Comparison of ENCODE assay signal across 20 cellular contexts in the genomic region with DNA sequence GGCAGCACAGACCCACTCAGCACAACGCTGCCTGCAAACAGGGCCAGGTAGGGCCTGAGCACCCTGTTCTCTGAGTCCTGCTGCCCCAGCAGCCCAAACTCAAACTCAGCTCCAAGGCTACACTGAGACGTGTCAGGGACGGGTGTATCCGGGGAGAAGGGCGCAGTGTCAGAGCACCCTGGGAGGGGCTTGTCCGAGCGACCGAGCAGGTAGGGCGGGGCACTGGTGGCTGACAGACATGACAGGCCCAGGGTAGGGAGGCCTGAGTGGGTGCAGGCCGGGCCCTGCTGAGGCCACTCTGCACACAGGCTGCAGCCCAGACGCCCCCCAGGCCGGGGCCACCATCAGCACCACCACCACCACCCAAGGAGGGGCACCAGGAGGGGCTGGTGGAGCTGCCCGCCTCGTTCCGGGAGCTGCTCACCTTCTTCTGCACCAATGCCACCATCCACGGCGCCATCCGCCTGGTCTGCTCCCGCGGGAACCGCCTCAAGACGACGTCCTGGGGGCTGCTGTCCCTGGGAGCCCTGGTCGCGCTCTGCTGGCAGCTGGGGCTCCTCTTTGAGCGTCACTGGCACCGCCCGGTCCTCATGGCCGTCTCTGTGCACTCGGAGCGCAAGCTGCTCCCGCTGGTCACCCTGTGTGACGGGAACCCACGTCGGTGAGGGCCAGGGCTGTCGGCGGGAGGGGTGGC. TPM values are rescaled to one million over a fixed set of nuclear protein-coding genes. Genes with fewer than 3 reads are reported as not detected.
A peak's percentile ranks its signal among the peaks of the same experiment; 100 is the strongest.
DNase-seq lines count a peak whose midpoint lies in the region; ATAC-seq and TF ChIP-seq lines count a peak whose summit lies in the region.
"Had no signal": no experiment of that assay in that cellular context is flagged by ENCODE, and none has a peak within 500 bp of the region (broad histone marks: within the 10 kb centered on the region; RNA-seq: fewer than 3 reads in every experiment).

No MANE protein-coding gene starts in this region.

- H3K9me3 ChIP-seq in endodermal cell (ENCODE audit: control insufficient read depth, low read length) (no peaks in the 10 kb centered on the region), transverse colon (no peaks in the 10 kb centered on the region)

- H3K9me3 Mint-ChIP-seq in endodermal cell: peaks cover 2% of the 10 kb centered on the region
- H3K9me3 Mint-ChIP-seq: neural progenitor cell; stimulated activated naive B cell treated with anti-CD40 and anti-IgM and Interleukin-4, amounts not matched to agents 10 μg/mL and 1 μg/mL and 100 μg/mL, for 72 hours had no signal

- H3K36me3 ChIP-seq in endodermal cell (ENCODE audit: control insufficient read depth, insufficient read depth, low read length): no peaks in the 10 kb centered on the region
- H3K36me3 ChIP-seq in transverse colon: no peaks in the 10 kb centered on the region
- H3K36me3 ChIP-seq: neural progenitor cell had no signal

- H3K27me3 ChIP-seq in endodermal cell (ENCODE audit: control insufficient read depth, insufficient read depth, low read length, poor library complexity, severe bottlenecking) (no peaks in the 10 kb centered on the region), transverse colon (peaks cover 33% of the 10 kb centered on the region)
- H3K27me3 ChIP-seq: neural progenitor cell had no signal

- TF ChIP-seq EP300 in transverse colon (IDR thresholded peaks at IDR 0.05; ENCODE audit: low read depth): no peak

- no peaks in the 10 kb centered on the region for H3K4me1 Mint-ChIP-seq in endodermal cell
- H3K4me1 Mint-ChIP-seq: CD4-positive, CD25-positive, alpha-beta regulatory T cell had no signal

- H3K27ac ChIP-seq in endodermal cell (ENCODE audit: low read depth, low read length) (no peak overlapping the region), transverse colon (no peak overlapping the region)
- H3K27ac ChIP-seq: neural progenitor cell, SK-N-MC, VCaP had no signal

- DNase-seq in Right ventricle myocardium inferior (ENCODE audit: missing footprints): peak; percentile 68
- no peak for DNase-seq in left cardiac atrium
- peak; percentile 53 for DNase-seq in endodermal cell
- DNase-seq in transverse colon: peak; percentile 46
- DNase-seq in amygdala (lab: John Stamatoyannopoulos, UW): no peak
- DNase-seq: activated CD4-positive, alpha-beta T cell treated with anti-CD3 and anti-CD28 coated beads, Interleukin-2, amount 50 U/mL, for 4 hours; activated gamma-delta T cell treated with Interleukin-2 at 50 U/mL for 16 hours; amniotic stem cell; CD4-positive, CD25-positive, alpha-beta regulatory T cell; cortex of kidney; KBM-7; NCI-H187; NCI-H2227 treated with DMSO at 0.1 percent for 48 hours; stimulated activated CD4-positive, alpha-beta T cell treated with anti-CD3 and anti-CD28 coated beads, Interleukin-2, amount 100 ng/mL, for 24 hours; stimulated activated naive B cell treated with anti-CD40 and anti-IgM and Interleukin-4, amounts not matched to agents 10 μg/mL and 1 μg/mL and 100 μg/mL, for 72 hours had no signal

- H3K4me3 Mint-ChIP-seq in endodermal cell: no peak overlapping the region
- H3K4me3 Mint-ChIP-seq: neural progenitor cell; stimulated activated naive B cell treated with anti-CD40 and anti-IgM and Interleukin-4, amounts not matched to agents 10 μg/mL and 1 μg/mL and 100 μg/mL, for 72 hours had no signal

- intact Hi-C loops in Right ventricle myocardium inferior (cut with DNase I): no loop called here
- intact Hi-C loops in left cardiac atrium (cut with DNase I): no loop called here
- intact Hi-C loops in transverse colon (cut with DNase I; ENCODE audit: low total_unique reads): no loop called here

- no peak for ATAC-seq in Right ventricle myocardium inferior
- ATAC-seq in left cardiac atrium: no peak
- no peak for ATAC-seq in GM19463 (IDR thresholded peaks at IDR 0.05; ENCODE audit: unreplicated experiment)
- ATAC-seq: stimulated activated naive B cell treated with anti-CD40 and anti-IgM and Interleukin-4, amounts not matched to agents 10 μg/mL and 1 μg/mL and 100 μg/mL, for 72 hours had no signal

- H3K4me1 ChIP-seq in endodermal cell (ENCODE audit: control insufficient read depth, insufficient read depth, low read length) (no peaks in the 10 kb centered on the region), transverse colon (peaks cover 8 to 24% (median 13%) of the 10 kb centered on the region in 4 donors)
- H3K4me1 ChIP-seq: neural progenitor cell had no signal

- no peak for TF ChIP-seq CTCF in endodermal cell (conservative IDR thresholded peaks at IDR 0.05)
- TF ChIP-seq CTCF in transverse colon (IDR thresholded peaks at IDR 0.05): no peak

- no peak overlapping the region for H3K27ac Mint-ChIP-seq in endodermal cell
- H3K27ac Mint-ChIP-seq: neural progenitor cell; progenitor cell of endocrine pancreas; stimulated activated naive B cell treated with anti-CD40 and anti-IgM and Interleukin-4, amounts not matched to agents 10 μg/mL and 1 μg/mL and 100 μg/mL, for 72 hours had no signal

- no peak for TF ChIP-seq POLR2A in transverse colon (IDR thresholded peaks at IDR 0.05)

- in situ Hi-C loops in transverse colon (cut with MboI; ENCODE audit: low pct_ligation_motif_present in 1 of 4, low pct_unique_long_range_greater_than_20kb in 1 of 4, low sequenced_read_pairs in 3 of 4): no loop called here

- WGBS in endodermal cell (ENCODE audit: insufficient coverage in 1 of 2, insufficient read length in 1 of 2), 2 experiments: 91% methylated on average over 28 to 37 of the region's 37 CpGs
- WGBS in transverse colon (ENCODE audit: low coverage in 1 of 2), 2 donors: 40% methylated on average over 31 of the region's 37 CpGs; no CpG with 5 or more reads in 1 of the 2 donors

- no peaks in the 10 kb centered on the region for H3K36me3 Mint-ChIP-seq in endodermal cell (ENCODE audit: low read depth)
- H3K36me3 Mint-ChIP-seq: CD4-positive, CD25-positive, alpha-beta regulatory T cell; neural progenitor cell; stimulated activated naive B cell treated with anti-CD40 and anti-IgM and Interleukin-4, amounts not matched to agents 10 μg/mL and 1 μg/mL and 100 μg/mL, for 72 hours had no signal

- no peaks in the 10 kb centered on the region for H3K27me3 Mint-ChIP-seq in endodermal cell (ENCODE audit: insufficient read depth)
- H3K27me3 Mint-ChIP-seq: CD4-positive, CD25-positive, alpha-beta regulatory T cell; progenitor cell of endocrine pancreas had no signal

- H3K9ac ChIP-seq in endodermal cell (ENCODE audit: extremely low read depth, low read length, poor library complexity, severe bottlenecking): no peak overlapping the region
- H3K9ac ChIP-seq: neural progenitor cell had no signal

- H3K4me3 ChIP-seq in endodermal cell (ENCODE audit: low read length) (no peak overlapping the region), transverse colon (no peak overlapping the region)
- H3K4me3 ChIP-seq: neural progenitor cell, SK-N-MC had no signal

RNA-seq across cellular contexts. Expression of a gene that starts 5.5 kb away (rescaled TPM):
- total RNA-seq in Right ventricle myocardium inferior (3.0 TPM), left cardiac atrium (1 to 10 TPM; 3.5 to 4.1 TPM), endodermal cell (1 to 10 TPM; 5.4 TPM), transverse colon (1 to 10 TPM; 1.5 to 3.5 (median 2.4) TPM)
- 6.1 TPM for polyA plus RNA-seq in endodermal cell (2013, experiment 1 of 2)
- polyA plus RNA-seq in endodermal cell (2013, experiment 2 of 2): 5.5 TPM
- polyA plus RNA-seq: CD4-positive, CD25-positive, alpha-beta regulatory T cell had no signal

RNA-seq across cellular contexts. Expression of a gene that starts 12.1 kb away (rescaled TPM):
- total RNA-seq in Right ventricle myocardium inferior: 40.0 TPM
- 10 to 100 TPM; 35.9 to 41.5 TPM for total RNA-seq in left cardiac atrium
- 10 to 100 TPM; 69.9 to 72.7 TPM for total RNA-seq in endodermal cell
- 66.7 TPM for polyA plus RNA-seq in endodermal cell (2013, experiment 1 of 2)
- 61.0 TPM for polyA plus RNA-seq in endodermal cell (2013, experiment 2 of 2)
- 100 to 1,000 TPM in 1 of 4 donors, 10 to 100 TPM in 3; 49.6 to 110 (median 59.1) TPM for total RNA-seq in transverse colon

RNA-seq across cellular contexts. Expression of a gene that starts 22.0 kb away (rescaled TPM):
- total RNA-seq in Right ventricle myocardium inferior (57.3 TPM), left cardiac atrium (10 to 100 TPM; 36.2 to 46.7 TPM), endodermal cell (10 to 100 TPM; 36.8 to 43.5 TPM), transverse colon (100 to 1,000 TPM in 2 of 4 donors, 10 to 100 TPM in 2; 52.4 to 190 (median 99.5) TPM)
- polyA plus RNA-seq in endodermal cell (2013, experiment 1 of 2): 82.9 TPM
- polyA plus RNA-seq in endodermal cell (2013, experiment 2 of 2): 63.3 TPM

RNA-seq across cellular contexts. Expression of a gene that starts 22.6 kb away (rescaled TPM):
- total RNA-seq in Right ventricle myocardium inferior (10.3 TPM), left cardiac atrium (10 to 100 TPM; 11.4 to 12.2 TPM), endodermal cell (10 to 100 TPM; 21.7 to 23.8 TPM), transverse colon (10 to 100 TPM in 3 of 4 donors, 1 to 10 TPM in 1; 7.0 to 35.9 (median 20.5) TPM)
- polyA plus RNA-seq in endodermal cell (2013, experiment 1 of 2): 18.6 TPM
- 18.3 TPM for polyA plus RNA-seq in endodermal cell (2013, experiment 2 of 2)

RNA-seq across cellular contexts. Expression of a gene that starts 38.7 kb away (rescaled TPM):
- total RNA-seq in Right ventricle myocardium inferior (75.7 TPM), left cardiac atrium (10 to 100 TPM; 48.5 to 60.0 TPM), endodermal cell (100 to 1,000 TPM; 146 to 153 TPM), transverse colon (100 to 1,000 TPM; 118 to 424 (median 140) TPM)
- polyA plus RNA-seq in endodermal cell (2013, experiment 1 of 2): 107 TPM
- 92.4 TPM for polyA plus RNA-seq in endodermal cell (2013, experiment 2 of 2)

Comparison
In these comparisons a context has a peak if more than half of its experiments do, and no peak if none do; other contexts are left out.
1. DNase-seq: peak in Right ventricle myocardium inferior (single experiment), endodermal cell (single experiment) and transverse colon (single experiment); none in left cardiac atrium (single experiment) and amygdala (0 of 56).